ENCODE assay signal across 13 cellular contexts in genomic region chrX:19195243-19195610, GRCh38.
A peak's percentile ranks its signal among the peaks of the same experiment; 100 is the strongest.
DNase-seq lines count a peak whose midpoint lies in the region; ATAC-seq, FAIRE-seq and TF ChIP-seq lines count a peak whose summit lies in the region.
"Had no signal": no experiment of that assay in that cellular context is flagged by ENCODE, and none has a peak within 500 bp of the region (broad histone marks: within the 10 kb centered on the region; RNA-seq: fewer than 3 reads in every experiment).

No MANE protein-coding gene starts in this region.

- no peaks in the 10 kb centered on the region for H3K9me3 ChIP-seq in lower lobe of right lung
- no peaks in the 10 kb centered on the region for H3K9me3 ChIP-seq in prostate gland

- DNase-seq in GM12892 (ENCODE audit: insufficient read length) (no peak), lower lobe of right lung (peak; percentile 45), UCSD-AML1 (lab: John Stamatoyannopoulos, UW; ENCODE audit: unreplicated experiment) (no peak), prostate gland (ENCODE audit: low spot score) (no peak), substantia nigra (lab: John Stamatoyannopoulos, UW) (no peak)
- DNase-seq: activated CD4-positive, alpha-beta T cell treated with anti-CD3 and anti-CD28 coated beads for 36 hours; naive B cell; NCI-H187 had no signal

- FAIRE-seq in GM12892 (lab: Jason Lieb, UNC), result peak; percentile 70

- intact Hi-C loops in lower lobe of right lung (cut with DNase I), result no loop called here
- intact Hi-C loops in prostate gland (cut with DNase I), result no loop called here

- ATAC-seq in GM19395 (IDR thresholded peaks at IDR 0.05; ENCODE audit: unreplicated experiment) (peak; percentile 10), HG03159 (IDR thresholded peaks at IDR 0.05; ENCODE audit: unreplicated experiment) (peak; percentile 52), lower lobe of right lung (peak; percentile 78 to 84)
- ATAC-seq: activated CD4-positive, alpha-beta T cell treated with anti-CD3 and anti-CD28 coated beads for 36 hours; SK-N-SH treated with all-trans-retinoic acid at 6 μM for 48 hours had no signal

- H3K36me3 ChIP-seq in lower lobe of right lung, result no peaks in the 10 kb centered on the region
- H3K36me3 ChIP-seq in prostate gland, result no peaks in the 10 kb centered on the region

- H3K27ac ChIP-seq in lower lobe of right lung (no peak overlapping the region), prostate gland (no peak overlapping the region), substantia nigra (ENCODE audit: low read depth, low read length, poor library complexity, severe bottlenecking) (no peak overlapping the region)
- H3K27ac ChIP-seq: HL-60, parathyroid adenoma had no signal

- WGBS in prostate gland, result 43% methylated on average over 11 of the region's 11 CpGs

- H3K4me3 ChIP-seq in lower lobe of right lung (no peak overlapping the region), prostate gland (no peak overlapping the region)

- H3K27me3 ChIP-seq in lower lobe of right lung (ENCODE audit: low read depth) (no peaks in the 10 kb centered on the region), prostate gland (replicated peaks; ENCODE audit: insufficient read depth) (no peaks in the 10 kb centered on the region)

- TF ChIP-seq POLR2A in GM12892 (IDR thresholded peaks at IDR 0.05; ENCODE audit: low read depth, low read length), result peak; percentile 37; the same call in 1 of the 2 replicates
- TF ChIP-seq POLR2A in prostate gland (IDR thresholded peaks at IDR 0.05), result no peak

- no peak for TF ChIP-seq CTCF in lower lobe of right lung (IDR thresholded peaks at IDR 0.05)
- no peak for TF ChIP-seq CTCF in prostate gland (IDR thresholded peaks at IDR 0.05)

- H3K4me1 ChIP-seq in lower lobe of right lung (no peaks in the 10 kb centered on the region), prostate gland (replicated peaks) (no peaks in the 10 kb centered on the region)
- H3K4me1 ChIP-seq: parathyroid adenoma had no signal

Comparison
In these comparisons a context has a peak if more than half of its experiments do, and no peak if none do; other contexts are left out.
1. ATAC-seq: peak in every context shown above with its lines; median percentile 81 in lower lobe of right lung; 52 in HG03159; 10 in GM19395.